In the genomic region with DNA sequence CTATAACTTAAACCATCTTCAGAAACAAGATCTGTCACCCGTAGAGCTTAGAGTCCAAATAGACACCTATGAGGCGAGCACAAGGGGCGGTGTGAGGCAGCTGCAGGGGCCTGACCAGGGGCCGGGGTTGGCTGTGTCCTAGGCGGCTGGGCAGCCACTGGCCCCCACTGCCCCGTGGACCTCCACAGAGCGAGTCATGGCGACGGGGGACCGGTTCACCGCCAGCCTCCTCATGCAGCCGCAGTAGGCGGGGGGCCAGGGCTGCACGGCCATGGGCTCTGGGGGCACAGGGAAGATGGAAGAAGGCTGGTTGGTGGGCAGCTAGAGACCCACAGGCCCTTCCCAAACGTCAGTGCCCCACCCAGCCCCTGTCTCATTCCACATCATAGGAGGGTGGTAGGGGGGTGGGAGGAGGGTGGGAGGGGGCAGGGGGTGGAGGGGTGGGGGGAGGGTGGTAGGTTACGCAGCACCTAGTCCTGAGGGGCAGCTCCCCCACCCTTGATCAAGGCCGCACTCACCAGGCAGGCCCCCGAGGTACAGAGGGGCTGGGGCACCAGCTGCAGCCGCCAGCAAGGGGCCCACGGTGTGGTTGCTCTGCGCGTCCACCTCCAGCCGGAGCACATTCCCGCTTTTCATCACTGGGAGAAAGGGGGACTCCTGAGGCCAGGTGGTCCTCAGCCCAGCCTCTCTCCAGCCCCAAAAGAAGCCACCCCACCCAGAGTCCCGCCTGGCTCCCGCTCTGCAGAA, we compare ENCODE assay signal across 26 cellular contexts. TPM values are rescaled to one million over a fixed set of nuclear protein-coding genes. Genes with fewer than 3 reads are reported as not detected.
DNase-seq lines count a peak whose midpoint lies in the region; FAIRE-seq and TF ChIP-seq lines count a peak whose summit lies in the region.
"Had no signal": no experiment of that assay in that cellular context is flagged by ENCODE, and none has a peak within 500 bp of the region (broad histone marks: within the 10 kb centered on the region; RNA-seq: fewer than 3 reads in every experiment).

No MANE protein-coding gene starts in this region.

- H3K9me3 Mint-ChIP-seq in Calu3 (ENCODE audit: low read depth, unreplicated experiment) (no peaks in the 10 kb centered on the region), astrocyte (ENCODE audit: unreplicated experiment) (no peaks in the 10 kb centered on the region), nephron progenitor cell (no peaks in the 10 kb centered on the region)
- H3K9me3 Mint-ChIP-seq: activated T-helper 2 cell treated with anti-CD3 and anti-CD28 coated beads, Interferon-gamma antibody, Interleukin-2, Interleukin-4, amounts not matched to agents 10 μg/mL and 5 μg/mL and 100 μg/mL, durations not matched to agents 14 hours and 24 hours and 36 hours; brain; immature natural killer cell; natural killer cell; stimulated activated naive B cell treated with anti-CD40 and anti-IgM and Interleukin-4, amounts not matched to agents 10 μg/mL and 1 μg/mL and 100 μg/mL, for 72 hours had no signal

- FAIRE-seq in HTR-8/SVneo (lab: Jason Lieb, UNC) (peak; percentile 13), astrocyte (lab: Jason Lieb, UNC) (no peak)
- FAIRE-seq: H1 had no signal

- no peak overlapping the region for H3K4me3 ChIP-seq in astrocyte (ENCODE audit: insufficient read depth, low read depth, low read length)
- H3K4me3 ChIP-seq in Peyer's patch: no peak overlapping the region
- H3K4me3 ChIP-seq: dorsolateral prefrontal cortex, lung, mucosa of descending colon, skin epidermis, upper lobe of left lung had no signal

- H3K27ac Mint-ChIP-seq in Calu3 (ENCODE audit: unreplicated experiment) (peak overlapping the region; percentile 50), astrocyte (ENCODE audit: unreplicated experiment) (peak overlapping the region; percentile 47), nephron progenitor cell (peak overlapping the region; percentile 22)
- H3K27ac Mint-ChIP-seq: activated CD8-positive, alpha-beta T cell treated with anti-CD3 and anti-CD28 coated beads, Interleukin-2, amount 10 ng/mL, durations not matched to agents 7 days and 5 days; activated T-helper 2 cell treated with anti-CD3 and anti-CD28 coated beads, Interferon-gamma antibody, Interleukin-2, Interleukin-4, amounts not matched to agents 10 μg/mL and 5 μg/mL and 100 μg/mL, durations not matched to agents 14 hours and 24 hours and 36 hours; immature natural killer cell; natural killer cell; stimulated activated naive B cell treated with anti-CD40 and anti-IgM and Interleukin-4, amounts not matched to agents 10 μg/mL and 1 μg/mL and 100 μg/mL, for 72 hours had no signal

- peaks cover 15% of the 10 kb centered on the region for H3K4me1 ChIP-seq in astrocyte (ENCODE audit: insufficient read depth, low read length)
- peaks cover 3 to 17% (median 8%) of the 10 kb centered on the region in 4 donors for H3K4me1 ChIP-seq in Peyer's patch

- H3K36me3 Mint-ChIP-seq in Calu3 (ENCODE audit: insufficient read depth, unreplicated experiment): peaks cover 93% of the 10 kb centered on the region
- peaks cover 3% of the 10 kb centered on the region for H3K36me3 Mint-ChIP-seq in astrocyte (ENCODE audit: low read depth, unreplicated experiment)
- no peaks in the 10 kb centered on the region for H3K36me3 Mint-ChIP-seq in nephron progenitor cell (ENCODE audit: low read depth)
- H3K36me3 Mint-ChIP-seq: immature natural killer cell, natural killer cell had no signal

- H3K9me3 ChIP-seq in astrocyte (ENCODE audit: insufficient read depth, low read depth, low read length): no peaks in the 10 kb centered on the region
- H3K9me3 ChIP-seq in Peyer's patch: no peaks in the 10 kb centered on the region
- H3K9me3 ChIP-seq: mucosa of descending colon, upper lobe of left lung had no signal

- DNase-seq in Calu3: no peak
- DNase-seq in HTR-8/SVneo (ENCODE audit: insufficient read length, low spot score): no peak
- no peak for DNase-seq in astrocyte (ENCODE audit: low read depth)
- no peak for DNase-seq in nephron progenitor cell
- no peak for DNase-seq in KBM-7
- DNase-seq in activated CD4-positive, alpha-beta T cell treated with anti-CD3 and anti-CD28 coated beads for 4 hours: no peak
- DNase-seq in Peyer's patch: no peak
- DNase-seq: activated CD4-positive, alpha-beta T cell treated with anti-CD3 and anti-CD28 coated beads for 1 hour; activated CD8-positive, alpha-beta T cell treated with anti-CD3 and anti-CD28 coated beads, Interleukin-2, amount 10 ng/mL, durations not matched to agents 7 days and 5 days; activated naive CD4-positive, alpha-beta T cell treated with anti-CD3 and anti-CD28 coated beads, Interleukin-2, amount 50 U/mL, for 16 hours; C1 segment of cervical spinal cord; cerebellar nuclear complex; dorsolateral prefrontal cortex; immature natural killer cell; left cardiac atrium; mucosa of descending colon; natural killer cell; NCI-H510A; SHP77; stimulated activated naive B cell treated with anti-CD40 and anti-IgM and Interleukin-4, amounts not matched to agents 10 μg/mL and 1 μg/mL and 100 μg/mL, for 72 hours had no signal

- H3K4me1 Mint-ChIP-seq in Calu3 (ENCODE audit: low read depth, unreplicated experiment): peaks cover 32% of the 10 kb centered on the region
- peaks cover 3% of the 10 kb centered on the region for H3K4me1 Mint-ChIP-seq in astrocyte (ENCODE audit: low read depth, unreplicated experiment)
- H3K4me1 Mint-ChIP-seq in nephron progenitor cell: peaks cover 11% of the 10 kb centered on the region

- H3K9ac ChIP-seq in astrocyte (ENCODE audit: low read length): no peak overlapping the region

- H3K36me3 ChIP-seq in astrocyte (ENCODE audit: insufficient read depth, low read length) (peaks cover 13% of the 10 kb centered on the region), Peyer's patch (peaks cover 0 to 76% (median 0%) of the 10 kb centered on the region in 3 donors)

- CTCF ChIA-PET in Calu3 (lab: Charles Lee): no interaction called here

- no peak overlapping the region for H3K4me2 ChIP-seq in astrocyte (ENCODE audit: low read length)

- H3K27me3 ChIP-seq in astrocyte (ENCODE audit: insufficient read depth, low read length) (no peaks in the 10 kb centered on the region), Peyer's patch (no peaks in the 10 kb centered on the region)
- H3K27me3 ChIP-seq: dorsolateral prefrontal cortex, upper lobe of left lung had no signal

- peaks cover 35% of the 10 kb centered on the region for H3K79me2 ChIP-seq in astrocyte (ENCODE audit: insufficient read depth, low read length)

- no peak for TF ChIP-seq POLR2A in Peyer's patch (IDR thresholded peaks at IDR 0.05)

- intact Hi-C loops in Calu3 (cut with micrococcal nuclease; ENCODE audit: unreplicated experiment): loop anchor here (10.0 kb wide), 1 partner anchor 175 kb away; no protein-coding TSS in a partner anchor

- no peak for TF ChIP-seq CTCF in Calu3 (IDR thresholded peaks at IDR 0.05; ENCODE audit: unreplicated experiment)
- no peak for TF ChIP-seq CTCF in astrocyte (IDR thresholded peaks at IDR 0.05; ENCODE audit: insufficient read depth, low read depth, low read length)
- TF ChIP-seq CTCF in nephron progenitor cell (IDR thresholded peaks at IDR 0.05): no peak
- TF ChIP-seq CTCF in Peyer's patch (IDR thresholded peaks at IDR 0.05): no peak

- H3K27me3 Mint-ChIP-seq in Calu3 (ENCODE audit: unreplicated experiment): no peaks in the 10 kb centered on the region
- no peaks in the 10 kb centered on the region for H3K27me3 Mint-ChIP-seq in astrocyte (ENCODE audit: low read depth, unreplicated experiment)
- no peaks in the 10 kb centered on the region for H3K27me3 Mint-ChIP-seq in nephron progenitor cell (ENCODE audit: low read depth, poor library complexity)
- H3K27me3 Mint-ChIP-seq: brain; stimulated activated naive B cell treated with anti-CD40 and anti-IgM and Interleukin-4, amounts not matched to agents 10 μg/mL and 1 μg/mL and 100 μg/mL, for 72 hours had no signal

- no peak overlapping the region for H3K4me3 Mint-ChIP-seq in Calu3 (ENCODE audit: low read depth, unreplicated experiment)
- no peak overlapping the region for H3K4me3 Mint-ChIP-seq in astrocyte (ENCODE audit: unreplicated experiment)
- H3K4me3 Mint-ChIP-seq in nephron progenitor cell: no peak overlapping the region
- H3K4me3 Mint-ChIP-seq: activated CD8-positive, alpha-beta T cell treated with anti-CD3 and anti-CD28 coated beads, Interleukin-2, amount 10 ng/mL, durations not matched to agents 7 days and 5 days; brain; immature natural killer cell; natural killer cell; stimulated activated naive B cell treated with anti-CD40 and anti-IgM and Interleukin-4, amounts not matched to agents 10 μg/mL and 1 μg/mL and 100 μg/mL, for 72 hours had no signal

- BruUV-seq in Calu3 (replicated peaks; lab: Mats Ljungman, UMichigan): TSS peak; percentile 60

- in situ Hi-C loops in KBM-7 (cut with MboI; ENCODE audit: low pct_unique_long_range_greater_than_20kb, low sequenced_read_pairs): no loop called here

- no peak overlapping the region for H3K27ac ChIP-seq in astrocyte (ENCODE audit: low read depth, low read length)
- no peak overlapping the region for H3K27ac ChIP-seq in Peyer's patch

- H4K20me1 ChIP-seq in astrocyte (ENCODE audit: insufficient read depth, low read length): peaks cover 46% of the 10 kb centered on the region

- H2AFZ ChIP-seq in astrocyte (ENCODE audit: low read depth, low read length): no peak overlapping the region

RNA-seq across cellular contexts. Expression of a gene that starts 6.6 kb away (rescaled TPM):
- total RNA-seq in Calu3 (2022): 222 and 227 TPM in 2 replicates
- total RNA-seq in astrocyte: 123 and 125 TPM in 2 replicates
- total RNA-seq in Peyer's patch: 100 to 1,000 TPM in 2 of 4 donors, 10 to 100 TPM in 2; 90.8 to 136 (median 99.7) TPM

RNA-seq across cellular contexts. Expression of a gene that starts 57.7 kb away (rescaled TPM):
- total RNA-seq in Calu3 (2022): 740 and 763 TPM in 2 replicates
- 285 and 350 TPM in 2 replicates for total RNA-seq in astrocyte
- total RNA-seq in Peyer's patch: 100 to 1,000 TPM in 2 of 4 donors, 10 to 100 TPM in 2; 31.2 to 328 (median 87.3) TPM
